ENCODE assay signal across 19 cellular contexts in genomic region chr10:111766464-111766863, GRCh38.
DNase-seq lines count a peak whose midpoint lies in the region; ATAC-seq and TF ChIP-seq lines count a peak whose summit lies in the region.
"Had no signal": no experiment of that assay in that cellular context is flagged by ENCODE, and none has a peak within 500 bp of the region (broad histone marks: within the 10 kb centered on the region; RNA-seq: fewer than 3 reads in every experiment).

No MANE protein-coding gene starts in this region.

- H3F3A ChIP-seq in neural progenitor cell (ENCODE audit: low read depth) (peaks cover 8% of the 10 kb centered on the region), MM.1S (ENCODE audit: insufficient read depth, low read length) (no peaks in the 10 kb centered on the region)

- no peaks in the 10 kb centered on the region for H3K9me3 ChIP-seq in A673 (ENCODE audit: low read depth, low read length, poor library complexity, severe bottlenecking)
- no peaks in the 10 kb centered on the region for H3K9me3 ChIP-seq in neural progenitor cell (ENCODE audit: low read depth)
- no peaks in the 10 kb centered on the region; the same call in 1 of the 2 replicates for H3K9me3 ChIP-seq in MM.1S (replicated peaks; ENCODE audit: insufficient read depth, low read length)
- H3K9me3 ChIP-seq: Caco-2 had no signal

- H3K79me2 ChIP-seq in neural progenitor cell (ENCODE audit: low read depth) (no peaks in the 10 kb centered on the region), MM.1S (ENCODE audit: low read length) (no peaks in the 10 kb centered on the region)

- TF ChIP-seq CTCF in A673 (conservative IDR thresholded peaks at IDR 0.05; ENCODE audit: low read depth, low read length), result no peak
- no peak for TF ChIP-seq CTCF in neural progenitor cell (IDR thresholded peaks at IDR 0.05)
- TF ChIP-seq CTCF in MM.1S (IDR thresholded peaks at IDR 0.05; ENCODE audit: low read length), result no peak

- peaks cover 2% of the 10 kb centered on the region for H3K9me3 Mint-ChIP-seq in neural progenitor cell
- no peaks in the 10 kb centered on the region for H3K9me3 Mint-ChIP-seq in activated naive CD4-positive, alpha-beta T cell treated with anti-CD3 and anti-CD28 coated beads, Interleukin-2, amount 10 ng/mL, durations not matched to agents 7 days and 5 days
- H3K9me3 Mint-ChIP-seq: IgD-negative memory B cell had no signal

- H3K27ac ChIP-seq in A673 (ENCODE audit: low read depth, low read length, poor library complexity, severe bottlenecking) (no peak overlapping the region), neural progenitor cell (no peak overlapping the region), MM.1S (ENCODE audit: low read length) (no peak overlapping the region)
- H3K27ac ChIP-seq: BLaER1 treated with 17β-estradiol and CSF1 and Interleukin-3, amounts not matched to agents 10 nM and 100 nM; GM23248 had no signal

- CTCF ChIA-PET in A673 (lab: Charles Lee), result no interaction called here
- CTCF ChIA-PET in activated naive CD4-positive, alpha-beta T cell treated with anti-CD3 and anti-CD28 coated beads, Interleukin-2, amount 10 ng/mL, durations not matched to agents 7 days and 5 days (lab: Charles Lee), result no interaction called here

- H3K4me2 ChIP-seq in neural progenitor cell (peak overlapping the region; percentile 45), MM.1S (ENCODE audit: low read depth, low read length) (no peak overlapping the region)
- H3K4me2 ChIP-seq: BLaER1 treated with 17β-estradiol and CSF1 and Interleukin-3, amounts not matched to agents 10 nM and 100 nM had no signal

- peaks cover 2% of the 10 kb centered on the region for H3K27me3 Mint-ChIP-seq in neural progenitor cell (ENCODE audit: insufficient read depth, low read depth)
- no peaks in the 10 kb centered on the region for H3K27me3 Mint-ChIP-seq in activated naive CD4-positive, alpha-beta T cell treated with anti-CD3 and anti-CD28 coated beads, Interleukin-2, amount 10 ng/mL, durations not matched to agents 7 days and 5 days
- H3K27me3 Mint-ChIP-seq: B cell; CD4-positive, CD25-positive, alpha-beta regulatory T cell; IgD-negative memory B cell had no signal

- ATAC-seq in stimulated activated naive CD8-positive, alpha-beta T cell treated with anti-CD3 and anti-CD28 coated beads, Interleukin-15, Interleukin-2, amounts not matched to agents 100 U/mL and 50 U/mL, for 24 hours, result no peak
- ATAC-seq: HCT116 had no signal

- peaks cover 4% of the 10 kb centered on the region for H3K4me1 Mint-ChIP-seq in neural progenitor cell
- no peaks in the 10 kb centered on the region for H3K4me1 Mint-ChIP-seq in activated naive CD4-positive, alpha-beta T cell treated with anti-CD3 and anti-CD28 coated beads, Interleukin-2, amount 10 ng/mL, durations not matched to agents 7 days and 5 days
- H3K4me1 Mint-ChIP-seq: B cell; CD4-positive, CD25-positive, alpha-beta regulatory T cell; CD8-positive, alpha-beta memory T cell; IgD-negative memory B cell had no signal

- H3K4me3 Mint-ChIP-seq in neural progenitor cell, result no peak overlapping the region
- H3K4me3 Mint-ChIP-seq in activated naive CD4-positive, alpha-beta T cell treated with anti-CD3 and anti-CD28 coated beads, Interleukin-2, amount 10 ng/mL, durations not matched to agents 7 days and 5 days, result no peak overlapping the region
- H3K4me3 Mint-ChIP-seq: B cell; CD4-positive, CD25-positive, alpha-beta regulatory T cell; CD8-positive, alpha-beta memory T cell; HFFc6; IgD-negative memory B cell had no signal

- H3K27me3 ChIP-seq in A673 (replicated peaks; ENCODE audit: insufficient read depth, low read depth, low read length, poor library complexity) (peaks cover 31% of the 10 kb centered on the region), neural progenitor cell (peaks cover 64% of the 10 kb centered on the region), MM.1S (replicated peaks; ENCODE audit: insufficient read depth, low read length) (no peaks in the 10 kb centered on the region)

- H3K9me2 ChIP-seq in MM.1S (replicated peaks; ENCODE audit: insufficient read depth, low read length), result no peaks in the 10 kb centered on the region

- H3K36me3 ChIP-seq in A673 (ENCODE audit: insufficient read depth, low read length, poor library complexity, severe bottlenecking) (no peaks in the 10 kb centered on the region), neural progenitor cell (no peaks in the 10 kb centered on the region), MM.1S (replicated peaks; ENCODE audit: insufficient read depth, low read length) (no peaks in the 10 kb centered on the region)
- H3K36me3 ChIP-seq: BLaER1 treated with 17β-estradiol and CSF1 and Interleukin-3, amounts not matched to agents 10 nM and 100 nM had no signal

- H2AFZ ChIP-seq in neural progenitor cell (replicated peaks) (no peak overlapping the region), MM.1S (ENCODE audit: low read length) (no peak overlapping the region)
- H2AFZ ChIP-seq: GM23248 had no signal

- H3K4me1 ChIP-seq in A673 (ENCODE audit: insufficient read depth, low read length, poor library complexity, severe bottlenecking) (no peaks in the 10 kb centered on the region), neural progenitor cell (peaks cover 12% of the 10 kb centered on the region), MM.1S (ENCODE audit: low read length) (no peaks in the 10 kb centered on the region)
- H3K4me1 ChIP-seq: BLaER1 treated with 17β-estradiol and CSF1 and Interleukin-3, amounts not matched to agents 10 nM and 100 nM; Caco-2 had no signal

- no peak overlapping the region for H3K27ac Mint-ChIP-seq in neural progenitor cell
- no peak overlapping the region for H3K27ac Mint-ChIP-seq in activated naive CD4-positive, alpha-beta T cell treated with anti-CD3 and anti-CD28 coated beads, Interleukin-2, amount 10 ng/mL, durations not matched to agents 7 days and 5 days
- H3K27ac Mint-ChIP-seq: B cell; CD4-positive, CD25-positive, alpha-beta regulatory T cell; CD8-positive, alpha-beta memory T cell; HFFc6 had no signal

- intact Hi-C loops in A673 (cut with micrococcal nuclease; ENCODE audit: unreplicated experiment), result no loop called here

- peaks cover 4% of the 10 kb centered on the region for H4K20me1 ChIP-seq in neural progenitor cell (ENCODE audit: low read depth)
- no peaks in the 10 kb centered on the region for H4K20me1 ChIP-seq in MM.1S (ENCODE audit: insufficient read depth, low read length)
- H4K20me1 ChIP-seq: BLaER1 treated with 17β-estradiol and CSF1 and Interleukin-3, amounts not matched to agents 10 nM and 100 nM had no signal

- H3K9ac ChIP-seq in neural progenitor cell, result no peak overlapping the region
- H3K9ac ChIP-seq in MM.1S (ENCODE audit: low read length), result no peak overlapping the region
- H3K9ac ChIP-seq: BLaER1 treated with 17β-estradiol and CSF1 and Interleukin-3, amounts not matched to agents 10 nM and 100 nM; GM23248 had no signal

- POLR2A ChIA-PET in A673 (lab: Charles Lee; ENCODE audit: low non-redundant PET), result no interaction called here

- no peak overlapping the region for H3K4me3 ChIP-seq in A673 (ENCODE audit: low read depth, low read length, poor library complexity, severe bottlenecking)
- H3K4me3 ChIP-seq in neural progenitor cell, result no peak overlapping the region
- no peak overlapping the region for H3K4me3 ChIP-seq in MM.1S (ENCODE audit: low read length)
- H3K4me3 ChIP-seq: BLaER1 treated with 17β-estradiol and CSF1 and Interleukin-3, amounts not matched to agents 10 nM and 100 nM; GM23248 had no signal

- no peaks in the 10 kb centered on the region for H3K36me3 Mint-ChIP-seq in neural progenitor cell
- no peaks in the 10 kb centered on the region for H3K36me3 Mint-ChIP-seq in activated naive CD4-positive, alpha-beta T cell treated with anti-CD3 and anti-CD28 coated beads, Interleukin-2, amount 10 ng/mL, durations not matched to agents 7 days and 5 days
- H3K36me3 Mint-ChIP-seq: CD4-positive, CD25-positive, alpha-beta regulatory T cell; CD8-positive, alpha-beta memory T cell; IgD-negative memory B cell had no signal

- BruUV-seq in A673 (replicated peaks; lab: Mats Ljungman, UMichigan), result no TSS peak

- peak; percentile 5 for DNase-seq in A673 (ENCODE audit: low spot score)
- peak; percentile 28 for DNase-seq in RPMI7951 (ENCODE audit: low read depth)
- DNase-seq in epidermal melanocyte (ENCODE audit: insufficient read length, low spot score), result peak; percentile 27
- DNase-seq in neural progenitor cell (ENCODE audit: low spot score), result peak; percentile 26
- no peak for DNase-seq in anterior cingulate cortex (lab: John Stamatoyannopoulos, UW)
- DNase-seq in MM.1S, result no peak
- no peak for DNase-seq in activated naive CD4-positive, alpha-beta T cell treated with anti-CD3 and anti-CD28 coated beads, Interleukin-2, amount 10 ng/mL, durations not matched to agents 7 days and 5 days
- no peak for DNase-seq in stimulated activated naive CD8-positive, alpha-beta T cell treated with anti-CD3 and anti-CD28 coated beads, Interleukin-15, Interleukin-2, amounts not matched to agents 100 U/mL and 50 U/mL, for 24 hours
- DNase-seq: 8988T; Caco-2; CD4-positive, CD25-positive, alpha-beta regulatory T cell; CD8-positive, alpha-beta memory T cell; GM23248; H7; HFFc6 had no signal

Comparison
In these comparisons a context has a peak if more than half of its experiments do, and no peak if none do; other contexts are left out.
1. DNase-seq: peak in A673 (single experiment), RPMI7951 (single experiment), epidermal melanocyte (single experiment) and neural progenitor cell (single experiment); none in anterior cingulate cortex (0 of 58), MM.1S (single experiment), activated naive CD4-positive, alpha-beta T cell treated with anti-CD3 and anti-CD28 coated beads, Interleukin-2, amount 10 ng/mL, durations not matched to agents 7 days and 5 days (single experiment) and stimulated activated naive CD8-positive, alpha-beta T cell treated with anti-CD3 and anti-CD28 coated beads, Interleukin-15, Interleukin-2, amounts not matched to agents 100 U/mL and 50 U/mL, for 24 hours (single experiment).